In the genomic region with DNA sequence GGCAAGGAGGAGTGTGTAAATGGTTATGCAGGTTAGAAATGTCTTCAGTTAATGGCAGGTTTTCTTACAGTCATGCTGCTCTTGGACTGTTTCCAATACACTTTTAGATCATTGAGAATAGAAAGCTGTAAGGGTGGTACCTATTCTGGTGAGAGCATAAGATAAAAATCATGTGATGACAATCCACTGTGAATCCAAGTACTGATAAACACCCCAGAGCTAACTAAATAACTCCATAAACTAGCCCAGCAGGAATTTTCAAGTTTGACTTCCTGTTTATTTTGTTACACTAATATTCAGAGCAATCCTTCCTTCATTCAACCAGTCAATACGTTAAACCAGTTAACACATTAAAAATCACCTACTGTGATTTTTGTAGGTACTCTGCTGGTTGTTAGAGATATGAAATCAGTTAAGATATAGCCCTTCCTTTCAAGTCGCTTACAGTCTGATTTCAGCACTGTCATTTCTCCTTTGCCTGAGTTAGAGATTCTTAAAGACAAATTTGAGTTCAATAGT, we compare ENCODE assay signal across 27 cellular contexts. TPM values are rescaled to one million over a fixed set of nuclear protein-coding genes. Genes with fewer than 3 reads are reported as not detected.
DNase-seq lines count a peak whose midpoint lies in the region; ATAC-seq and TF ChIP-seq lines count a peak whose summit lies in the region.
"Had no signal": no experiment of that assay in that cellular context is flagged by ENCODE, and none has a peak within 500 bp of the region (broad histone marks: within the 10 kb centered on the region; RNA-seq: fewer than 3 reads in every experiment).

No MANE protein-coding gene starts in this region.

- H3K9ac ChIP-seq in IMR-90 (ENCODE audit: low read depth, low read length): no peak overlapping the region
- H3K9ac ChIP-seq: KMS-11 had no signal

- H3K4me3 ChIP-seq in IMR-90 (ENCODE audit: insufficient read depth, low read depth, low read length): no peak overlapping the region
- H3K4me3 ChIP-seq: adrenal gland, body of pancreas, gastroesophageal sphincter, lower lobe of right lung, MG63, mucosa of descending colon, SJSA1, transverse colon had no signal

- peaks cover 5% of the 10 kb centered on the region for H3K4me1 ChIP-seq in IMR-90 (ENCODE audit: control insufficient read depth, insufficient read depth, low read length)
- H3K4me1 ChIP-seq: adrenal gland, body of pancreas, gastroesophageal sphincter, lower lobe of right lung, transverse colon had no signal

- H3K4me1 Mint-ChIP-seq in chondrocyte (ENCODE audit: low read depth) (peaks cover 22% of the 10 kb centered on the region), nephron progenitor cell (no peaks in the 10 kb centered on the region)
- H3K4me1 Mint-ChIP-seq: stimulated activated memory B cell treated with anti-CD40 and anti-IgM and Interleukin-4, amounts not matched to agents 10 μg/mL and 1 μg/mL and 100 μg/mL, for 72 hours had no signal

- intact Hi-C loops in IMR-90 (cut with micrococcal nuclease): no loop called here

- H3K9me3 ChIP-seq in IMR-90 (ENCODE audit: control insufficient read depth, insufficient read depth, low read length): no peaks in the 10 kb centered on the region
- H3K9me3 ChIP-seq: adrenal gland, body of pancreas, gastroesophageal sphincter, lower lobe of right lung, MG63, mucosa of descending colon, SJSA1, transverse colon had no signal

- H3K27ac Mint-ChIP-seq in chondrocyte (ENCODE audit: unreplicated experiment) (peak overlapping the region; percentile 4), nephron progenitor cell (peak overlapping the region; percentile 37)
- H3K27ac Mint-ChIP-seq: activated CD8-positive, alpha-beta memory T cell treated with anti-CD3 and anti-CD28 coated beads, Interleukin-2, amount 10 ng/mL, durations not matched to agents 7 days and 5 days; activated T-cell treated with anti-CD3 and anti-CD28 coated beads, Interleukin-2, amount 50 U/mL, for 72 hours; natural killer cell treated with Interleukin-12 subunit alpha and Interleukin-12 subunit beta and Interleukin-15 and Interleukin-18, amount 100 ng/mL, for 72 hours; stimulated activated memory B cell treated with anti-CD40 and anti-IgM and Interleukin-4, amounts not matched to agents 10 μg/mL and 1 μg/mL and 100 μg/mL, for 72 hours had no signal

- peak overlapping the region; percentile 9; the same call in 1 of the 2 replicates for H3K18ac ChIP-seq in IMR-90 (ENCODE audit: low read depth, low read length)

- in situ Hi-C loops in IMR-90 (cut with MboI; ENCODE audit: low sequenced_read_pairs): no loop called here

- dilution Hi-C loops in IMR-90 (cut with HindIII; ENCODE audit: low sequenced_read_pairs, unreplicated experiment): no loop called here

- no peaks in the 10 kb centered on the region for H3K27me3 Mint-ChIP-seq in chondrocyte (ENCODE audit: low read depth)
- no peaks in the 10 kb centered on the region for H3K27me3 Mint-ChIP-seq in nephron progenitor cell (ENCODE audit: low read depth, poor library complexity)
- H3K27me3 Mint-ChIP-seq: stimulated activated memory B cell treated with anti-CD40 and anti-IgM and Interleukin-4, amounts not matched to agents 10 μg/mL and 1 μg/mL and 100 μg/mL, for 72 hours had no signal

- H3K14ac ChIP-seq in IMR-90 (replicated peaks; ENCODE audit: low read depth, low read length): peak overlapping the region; percentile 10; the same call in 1 of the 2 replicates

- peak overlapping the region in 1 of 2 experiments; percentile 59; a peak in 1 of 4 replicates for H4K8ac ChIP-seq in IMR-90 (ENCODE audit: low read depth in 2 of 2, low read length in 2 of 2)

- CTCF ChIA-PET in IMR-90 (lab: Yijun Ruan, JAX): no interaction called here

- peak overlapping the region; percentile 20 for H2BK5ac ChIP-seq in IMR-90 (ENCODE audit: low read depth, low read length, poor library complexity, severe bottlenecking)

- H2BK15ac ChIP-seq in IMR-90 (ENCODE audit: low read depth, low read length): no peak overlapping the region

- H2BK120ac ChIP-seq in IMR-90 (ENCODE audit: low read depth, low read length): peak overlapping the region; percentile 4

- H3K4me3 Mint-ChIP-seq in chondrocyte (ENCODE audit: unreplicated experiment) (no peak overlapping the region), nephron progenitor cell (no peak overlapping the region)
- H3K4me3 Mint-ChIP-seq: activated CD8-positive, alpha-beta memory T cell treated with anti-CD3 and anti-CD28 coated beads, Interleukin-2, amount 10 ng/mL, durations not matched to agents 7 days and 5 days; activated T-cell treated with anti-CD3 and anti-CD28 coated beads, Interleukin-2, amount 50 U/mL, for 72 hours; natural killer cell treated with Interleukin-12 subunit alpha and Interleukin-12 subunit beta and Interleukin-15 and Interleukin-18, amount 100 ng/mL, for 72 hours; stimulated activated memory B cell treated with anti-CD40 and anti-IgM and Interleukin-4, amounts not matched to agents 10 μg/mL and 1 μg/mL and 100 μg/mL, for 72 hours had no signal

- ATAC-seq in IMR-90 (ENCODE audit: low read depth): no peak
- ATAC-seq: activated CD8-positive, alpha-beta memory T cell treated with anti-CD3 and anti-CD28 coated beads, Interleukin-2, amount 10 ng/mL, durations not matched to agents 7 days and 5 days; activated T-cell treated with anti-CD3 and anti-CD28 coated beads, Interleukin-2, amount 50 U/mL, for 72 hours; body of pancreas; gastroesophageal sphincter; lower lobe of right lung; mucosa of descending colon; natural killer cell treated with Interleukin-12 subunit alpha and Interleukin-12 subunit beta and Interleukin-15 and Interleukin-18, amount 100 ng/mL, for 72 hours; stimulated activated memory B cell treated with anti-CD40 and anti-IgM and Interleukin-4, amounts not matched to agents 10 μg/mL and 1 μg/mL and 100 μg/mL, for 72 hours had no signal

- H3K4ac ChIP-seq in IMR-90 (ENCODE audit: low read depth, low read length): no peak overlapping the region; the same call in 1 of the 2 replicates

- no peaks in the 10 kb centered on the region for H4K20me1 ChIP-seq in IMR-90 (ENCODE audit: insufficient read depth, low read length)

- peaks cover 10% of the 10 kb centered on the region for H3K9me1 ChIP-seq in IMR-90 (ENCODE audit: insufficient read depth, low read length)

- no peak overlapping the region for H2AK9ac ChIP-seq in IMR-90 (replicated peaks; ENCODE audit: low read depth, low read length, poor library complexity)

- peaks cover 11 to 31% of the 10 kb centered on the region in 2 experiments; a peak in 3 of 4 replicates for H3K79me1 ChIP-seq in IMR-90 (ENCODE audit: low read depth in 1 of 2, low read length in 2 of 2)

- TF ChIP-seq POLR2A in IMR-90 (IDR thresholded peaks at IDR 0.05; ENCODE audit: low read depth, low read length): no peak

- TF ChIP-seq CTCF in IMR-90 (conservative IDR thresholded peaks at IDR 0.05; ENCODE audit: low read depth, low read length) (no peak), chondrocyte (IDR thresholded peaks at IDR 0.05) (no peak), nephron progenitor cell (IDR thresholded peaks at IDR 0.05) (no peak)

- no CpG with 5 or more reads among the region's 2 CpGs for WGBS in IMR-90 (ENCODE audit: extremely low coverage in 2 of 2, insufficient read length in 1 of 2), 2 experiments

- H2BK20ac ChIP-seq in IMR-90 (ENCODE audit: low read depth, low read length): peak overlapping the region; percentile 49; the same call in 1 of the 2 replicates

- H3K4me2 ChIP-seq in IMR-90 (ENCODE audit: low read depth, low read length): no peak overlapping the region
- H3K4me2 ChIP-seq: KMS-11 had no signal

- no peak overlapping the region for H4K91ac ChIP-seq in IMR-90 (ENCODE audit: insufficient read depth, low read depth, low read length)

- H3K36me3 Mint-ChIP-seq in chondrocyte (ENCODE audit: low read depth) (peaks cover 61% of the 10 kb centered on the region), nephron progenitor cell (ENCODE audit: low read depth) (peaks cover 94% of the 10 kb centered on the region)
- H3K36me3 Mint-ChIP-seq: activated CD8-positive, alpha-beta memory T cell treated with anti-CD3 and anti-CD28 coated beads, Interleukin-2, amount 10 ng/mL, durations not matched to agents 7 days and 5 days; natural killer cell treated with Interleukin-12 subunit alpha and Interleukin-12 subunit beta and Interleukin-15 and Interleukin-18, amount 100 ng/mL, for 72 hours; stimulated activated memory B cell treated with anti-CD40 and anti-IgM and Interleukin-4, amounts not matched to agents 10 μg/mL and 1 μg/mL and 100 μg/mL, for 72 hours had no signal

- POLR2A ChIA-PET in IMR-90 (lab: Charles Lee; ENCODE audit: unreplicated experiment): no interaction called here

- DNase-seq in DMS53 treated with DMSO at 0.1 percent for 48 hours (lab: John Stamatoyannopoulos, UW; ENCODE audit: unreplicated experiment) (peak; percentile 29), IMR-90 (no peak), chondrocyte (ENCODE audit: low spot score) (no peak), nephron progenitor cell (no peak), activated T-cell treated with anti-CD3 and anti-CD28 coated beads for 4 hours (no peak), dedifferentiated amniotic fluid mesenchymal stem cell (ENCODE audit: extremely low spot score) (no peak)
- no peak for DNase-seq in activated CD4-positive, alpha-beta T cell treated with anti-CD3 and anti-CD28 coated beads, Interleukin-2, amount 50 U/mL, for 1 hour
- DNase-seq: activated CD4-positive, CD25-positive, alpha-beta regulatory T cell; activated CD8-positive, alpha-beta memory T cell treated with anti-CD3 and anti-CD28 coated beads, Interleukin-2, amount 10 ng/mL, durations not matched to agents 7 days and 5 days; activated naive CD4-positive, alpha-beta T cell treated with Interleukin-2 at 50 U/mL for 16 hours; activated T-cell treated with anti-CD3 and anti-CD28 coated beads, Interleukin-2, amount 50 U/mL, for 72 hours; adrenal gland; body of pancreas; cerebellar nuclear complex; lower lobe of right lung; MG63; mucosa of descending colon; NCI-H1105 treated with DMSO at 0.1 percent for 48 hours; NCI-H187 treated with DMSO at 0.1 percent for 48 hours; NCI-H774; transverse colon had no signal

- no peak overlapping the region; the same call in 1 of the 2 replicates for H2AK5ac ChIP-seq in IMR-90 (ENCODE audit: low read depth, low read length)

- no peak for TF ChIP-seq RAD21 in IMR-90 (IDR thresholded peaks at IDR 0.05; ENCODE audit: low read length)

- H2AFZ ChIP-seq in IMR-90 (replicated peaks; ENCODE audit: low read length, poor library complexity): no peak overlapping the region

- no peak overlapping the region for H3K23ac ChIP-seq in IMR-90 (ENCODE audit: low read depth, low read length)

- H3K9me3 Mint-ChIP-seq in chondrocyte (ENCODE audit: low read depth): no peaks in the 10 kb centered on the region
- H3K9me3 Mint-ChIP-seq in nephron progenitor cell: peaks cover 3% of the 10 kb centered on the region
- H3K9me3 Mint-ChIP-seq: activated T-cell treated with anti-CD3 and anti-CD28 coated beads, Interleukin-2, amount 50 U/mL, for 72 hours; natural killer cell treated with Interleukin-12 subunit alpha and Interleukin-12 subunit beta and Interleukin-15 and Interleukin-18, amount 100 ng/mL, for 72 hours; stimulated activated memory B cell treated with anti-CD40 and anti-IgM and Interleukin-4, amounts not matched to agents 10 μg/mL and 1 μg/mL and 100 μg/mL, for 72 hours had no signal

- no peak overlapping the region for H3K27ac ChIP-seq in IMR-90 (ENCODE audit: insufficient read depth, low read length)
- H3K27ac ChIP-seq: adrenal gland, body of pancreas, gastroesophageal sphincter, KMS-11, lower lobe of right lung, RWPE1, SJSA1, transverse colon had no signal

- BruUV-seq in IMR-90 (replicated peaks; lab: Mats Ljungman, UMichigan): no TSS peak

- H3K36me3 ChIP-seq in IMR-90 (ENCODE audit: control insufficient read depth, insufficient read depth, low read length): peaks cover 20% of the 10 kb centered on the region
- H3K36me3 ChIP-seq: adrenal gland, transverse colon had no signal

- H3K27me3 ChIP-seq in IMR-90 (ENCODE audit: control insufficient read depth, insufficient read depth, low read length): no peaks in the 10 kb centered on the region
- H3K27me3 ChIP-seq: adrenal gland, body of pancreas, gastroesophageal sphincter, MG63, SJSA1, transverse colon had no signal

- no peak overlapping the region for H3K56ac ChIP-seq in IMR-90 (ENCODE audit: extremely low read depth, insufficient read depth, low read length)

- peak overlapping the region; percentile 25; the same call in 1 of the 2 replicates for H4K5ac ChIP-seq in IMR-90 (ENCODE audit: low read depth, low read length)

RNA-seq across cellular contexts. Expression of gene VCAN, which starts 22.6 kb away (rescaled TPM):
- total RNA-seq in IMR-90 (2012; rRNA removed): 158 and 159 TPM in 2 replicates
- polyA plus RNA-seq in IMR-90 (2012; rRNA removed): 45.3 and 47.5 TPM in 2 replicates
- 20.7 and 25.5 TPM in 2 replicates for polyA plus RNA-seq in IMR-90 (2012; cell fraction: cytosol; rRNA removed)
- polyA plus RNA-seq in IMR-90 (2012; cell fraction: nucleus; rRNA removed; ENCODE audit: low replicate concordance): 17.1 and 53.0 TPM in 2 replicates
- total RNA-seq in chondrocyte: 250 to 737 TPM (median 710 TPM) in 3 replicates
